In the genomic region with DNA sequence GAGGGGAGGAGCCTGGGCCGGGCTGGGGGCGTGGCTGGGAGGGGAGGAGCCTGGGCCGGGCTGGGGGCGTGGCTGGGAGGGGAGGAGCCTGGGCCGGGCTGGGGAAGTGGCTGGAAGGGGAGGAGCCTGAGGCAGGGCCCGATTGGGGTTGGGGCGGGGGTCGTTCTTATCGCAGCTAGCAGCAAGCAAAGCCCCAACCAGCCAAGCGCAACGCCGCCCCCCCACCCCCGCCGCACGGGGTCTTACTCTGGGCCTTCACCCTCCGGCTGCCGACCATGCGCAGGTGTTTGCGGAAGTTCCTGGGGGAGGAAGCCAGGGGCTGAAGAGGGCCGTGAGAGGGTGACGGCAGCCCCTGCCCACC, we compare ENCODE assay signal across 8 cellular contexts. TPM values are rescaled to one million over a fixed set of nuclear protein-coding genes. Genes with fewer than 3 reads are reported as not detected.
DNase-seq lines count a peak whose midpoint lies in the region; ATAC-seq and TF ChIP-seq lines count a peak whose summit lies in the region.

No MANE protein-coding gene starts in this region.

- POLR2A ChIA-PET in activated naive CD8-positive, alpha-beta T cell treated with anti-CD3 and anti-CD28 coated beads, Interleukin-2, amount 10 ng/mL, durations not matched to agents 7 days and 5 days (lab: Charles Lee): interaction anchor here (2.0 kb wide), 1 partner anchor 8 kb away, joined by 5 read pairs; no protein-coding TSS in a partner anchor

- H3K27ac Mint-ChIP-seq in activated naive CD8-positive, alpha-beta T cell treated with anti-CD3 and anti-CD28 coated beads, Interleukin-2, amount 10 ng/mL, durations not matched to agents 7 days and 5 days: no peak overlapping the region
- no peak overlapping the region for H3K27ac Mint-ChIP-seq in HFFc6

- no peak overlapping the region for H3K4me3 Mint-ChIP-seq in activated naive CD8-positive, alpha-beta T cell treated with anti-CD3 and anti-CD28 coated beads, Interleukin-2, amount 10 ng/mL, durations not matched to agents 7 days and 5 days
- H3K4me3 Mint-ChIP-seq in HFFc6: no peak overlapping the region

- no peaks in the 10 kb centered on the region for H3K9me3 ChIP-seq in iPS-20b (ENCODE audit: insufficient read depth, low read depth, low read length)

- H3K36me3 ChIP-seq in iPS-20b (ENCODE audit: insufficient read depth, low read depth, low read length): peaks cover 18% of the 10 kb centered on the region; the same call in 1 of the 2 replicates

- peaks cover 10% of the 10 kb centered on the region for H3K4me1 ChIP-seq in iPS-20b (ENCODE audit: insufficient read depth, low read length)

- H3K36me3 Mint-ChIP-seq in activated naive CD8-positive, alpha-beta T cell treated with anti-CD3 and anti-CD28 coated beads, Interleukin-2, amount 10 ng/mL, durations not matched to agents 7 days and 5 days: peaks cover 33% of the 10 kb centered on the region
- H3K36me3 Mint-ChIP-seq in HFFc6 (ENCODE audit: low read depth): no peaks in the 10 kb centered on the region

- peaks cover 15% of the 10 kb centered on the region for H3K4me1 Mint-ChIP-seq in activated naive CD8-positive, alpha-beta T cell treated with anti-CD3 and anti-CD28 coated beads, Interleukin-2, amount 10 ng/mL, durations not matched to agents 7 days and 5 days
- no peaks in the 10 kb centered on the region for H3K4me1 Mint-ChIP-seq in HFFc6 (ENCODE audit: low read depth)

- peak overlapping the region; percentile 66; the same call in 1 of the 2 replicates for H3K4me3 ChIP-seq in iPS-20b (ENCODE audit: low read length)

- TF ChIP-seq CTCF in HFFc6 (IDR thresholded peaks at IDR 0.05): no peak

- peak; percentile 34 for ATAC-seq in HG03354 (IDR thresholded peaks at IDR 0.05; ENCODE audit: poor library complexity, severe bottlenecking, unreplicated experiment)
- no peak for ATAC-seq in activated naive CD8-positive, alpha-beta T cell treated with anti-CD3 and anti-CD28 coated beads, Interleukin-2, amount 10 ng/mL, durations not matched to agents 7 days and 5 days (ENCODE audit: low read depth)

- peak overlapping the region; percentile 45; the same call in 1 of the 2 replicates for H3K9ac ChIP-seq in iPS-20b (ENCODE audit: low read depth, low read length)

- no peaks in the 10 kb centered on the region for H3K27me3 Mint-ChIP-seq in activated naive CD8-positive, alpha-beta T cell treated with anti-CD3 and anti-CD28 coated beads, Interleukin-2, amount 10 ng/mL, durations not matched to agents 7 days and 5 days
- no peaks in the 10 kb centered on the region for H3K27me3 Mint-ChIP-seq in HFFc6 (ENCODE audit: insufficient read depth)

- H3K27me3 ChIP-seq in iPS-20b (ENCODE audit: insufficient read depth, low read length): no peaks in the 10 kb centered on the region

- H3K27ac ChIP-seq in iPS-20b (ENCODE audit: low read length): no peak overlapping the region

- DNase-seq in Ammon's horn (ENCODE audit: low spot score): peak; percentile 33
- peak; percentile 41 for DNase-seq in activated naive CD8-positive, alpha-beta T cell treated with anti-CD3 and anti-CD28 coated beads, Interleukin-2, amount 10 ng/mL, durations not matched to agents 7 days and 5 days
- peak; percentile 58 for DNase-seq in stimulated activated CD4-positive, alpha-beta T cell treated with anti-CD3 and anti-CD28 coated beads, Interleukin-1b, Interleukin-23, amount 100 ng/mL, for 48 hours
- no peak for DNase-seq in DMS79 (lab: John Stamatoyannopoulos, UW)
- DNase-seq in HFFc6: no peak
- DNase-seq in NCI-H1436 (lab: John Stamatoyannopoulos, UW): no peak

- H3K9me3 Mint-ChIP-seq in activated naive CD8-positive, alpha-beta T cell treated with anti-CD3 and anti-CD28 coated beads, Interleukin-2, amount 10 ng/mL, durations not matched to agents 7 days and 5 days: no peaks in the 10 kb centered on the region
- H3K9me3 Mint-ChIP-seq in HFFc6: no peaks in the 10 kb centered on the region

RNA-seq across cellular contexts. Expression of a gene that starts 5.0 kb away (rescaled TPM):
- 10 to 100 TPM; 54.3 to 58.4 TPM for total RNA-seq in activated naive CD8-positive, alpha-beta T cell treated with anti-CD3 and anti-CD28 coated beads, Interleukin-2, amount 10 ng/mL, durations not matched to agents 7 days and 5 days
- total RNA-seq in HFFc6 (2021; fragmentation: NEBNext Ultra II Directional; extraction: Animal tissue kit (Norgen Biotek cat#: 25700)): 10 to 100 TPM; 24.3 to 29.9 (median 26.4) TPM

RNA-seq across cellular contexts. Expression of a gene that starts 13.0 kb away (rescaled TPM):
- not detected for total RNA-seq in activated naive CD8-positive, alpha-beta T cell treated with anti-CD3 and anti-CD28 coated beads, Interleukin-2, amount 10 ng/mL, durations not matched to agents 7 days and 5 days
- not detected for total RNA-seq in HFFc6 (2021; fragmentation: NEBNext Ultra II Directional; extraction: Animal tissue kit (Norgen Biotek cat#: 25700))

RNA-seq across cellular contexts. Expression of a gene that starts 30.9 kb away (rescaled TPM):
- total RNA-seq in activated naive CD8-positive, alpha-beta T cell treated with anti-CD3 and anti-CD28 coated beads, Interleukin-2, amount 10 ng/mL, durations not matched to agents 7 days and 5 days: 1 to 10 TPM; 2.8 to 3.7 TPM
- total RNA-seq in HFFc6 (2021; fragmentation: NEBNext Ultra II Directional; extraction: Animal tissue kit (Norgen Biotek cat#: 25700)): under 1 TPM in 5 of 6 experiments, not detected in 1; 0.09 to 0.36 (median 0.20) TPM

RNA-seq across cellular contexts. Expression of a gene that starts 31.2 kb away (rescaled TPM):
- total RNA-seq in activated naive CD8-positive, alpha-beta T cell treated with anti-CD3 and anti-CD28 coated beads, Interleukin-2, amount 10 ng/mL, durations not matched to agents 7 days and 5 days: 10 to 100 TPM; 23.4 to 24.7 TPM
- total RNA-seq in HFFc6 (2021; fragmentation: NEBNext Ultra II Directional; extraction: Animal tissue kit (Norgen Biotek cat#: 25700)): 10 to 100 TPM in 1 of 6 experiments, 1 to 10 TPM in 5; 6.4 to 10.6 (median 8.7) TPM

Comparison
In these comparisons a context has a peak if more than half of its experiments do, and no peak if none do; other contexts are left out.
1. DNase-seq: peak in Ammon's horn (single experiment), activated naive CD8-positive, alpha-beta T cell treated with anti-CD3 and anti-CD28 coated beads, Interleukin-2, amount 10 ng/mL, durations not matched to agents 7 days and 5 days (single experiment) and stimulated activated CD4-positive, alpha-beta T cell treated with anti-CD3 and anti-CD28 coated beads, Interleukin-1b, Interleukin-23, amount 100 ng/mL, for 48 hours (single experiment); none in DMS79 (single experiment), HFFc6 (single experiment) and NCI-H1436 (single experiment).